In the genomic region with DNA sequence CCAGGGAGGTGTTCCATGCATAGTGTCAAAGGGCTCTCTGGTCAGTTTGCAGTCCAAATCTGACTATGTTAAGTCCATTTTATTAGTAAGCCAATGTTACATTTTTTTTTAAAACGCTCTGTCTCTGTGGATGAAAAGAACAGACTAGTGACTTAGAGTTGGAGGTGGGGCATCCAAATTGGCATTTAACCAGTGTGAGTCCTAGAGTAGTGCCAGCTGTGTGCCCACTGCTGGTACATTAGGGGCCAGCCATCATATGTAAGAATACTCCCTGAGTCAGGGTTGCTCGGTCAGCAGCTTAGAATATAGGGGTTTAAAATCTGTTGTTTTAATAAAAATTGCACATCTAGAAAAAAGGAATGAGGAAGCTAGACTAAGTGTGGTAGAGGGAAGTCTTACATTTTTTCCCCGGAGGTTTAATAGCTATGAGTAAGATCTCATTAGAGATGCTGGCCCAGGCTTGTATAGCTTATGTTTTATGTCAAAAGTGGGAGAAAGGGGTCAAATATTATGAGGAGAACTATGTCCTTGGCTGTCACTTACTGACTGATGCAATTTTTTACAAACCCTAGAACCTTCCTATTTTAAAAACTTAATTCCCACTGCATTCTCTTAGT, we compare ENCODE assay signal across 19 cellular contexts.
DNase-seq lines count a peak whose midpoint lies in the region; ATAC-seq and TF ChIP-seq lines count a peak whose summit lies in the region.
"Had no signal": no experiment of that assay in that cellular context is flagged by ENCODE, and none has a peak within 500 bp of the region (broad histone marks: within the 10 kb centered on the region; RNA-seq: fewer than 3 reads in every experiment).

No MANE protein-coding gene starts in this region.

- H3K4me3 ChIP-seq in AG09309 (ENCODE audit: control insufficient read depth, low read depth, low read length): no peak overlapping the region
- H3K4me3 ChIP-seq: BLaER1 had no signal

- peaks cover 39% of the 10 kb centered on the region for H3K36me3 Mint-ChIP-seq in WTC11
- H3K36me3 Mint-ChIP-seq in T-helper 2 cell treated with Interferon-gamma antibody and Interleukin-4, amounts not matched to agents 5 μg/mL and 100 μg/mL, for 36 hours (ENCODE audit: low read depth): peaks cover 15% of the 10 kb centered on the region

- POLR2A ChIA-PET in WTC11 (lab: Charles Lee): no interaction called here

- peaks cover 51% of the 10 kb centered on the region for H3K4me1 Mint-ChIP-seq in WTC11
- no peaks in the 10 kb centered on the region for H3K4me1 Mint-ChIP-seq in T-helper 2 cell treated with Interferon-gamma antibody and Interleukin-4, amounts not matched to agents 5 μg/mL and 100 μg/mL, for 36 hours (ENCODE audit: low read depth)

- H3K4me3 Mint-ChIP-seq in WTC11: no peak overlapping the region
- H3K4me3 Mint-ChIP-seq in T-helper 2 cell treated with Interferon-gamma antibody and Interleukin-4, amounts not matched to agents 5 μg/mL and 100 μg/mL, for 36 hours: no peak overlapping the region
- H3K4me3 Mint-ChIP-seq: activated CD8-positive, alpha-beta T cell treated with anti-CD3 and anti-CD28 coated beads, Interleukin-2, amount 10 ng/mL, durations not matched to agents 7 days and 5 days had no signal

- TF ChIP-seq CTCF in AG09309 (IDR thresholded peaks at IDR 0.05; ENCODE audit: control insufficient read depth, insufficient read depth, low read depth, low read length, missing control alignments) (no peak), WTC11 (IDR thresholded peaks at IDR 0.05) (no peak)

- H3K9me3 Mint-ChIP-seq in WTC11: peaks cover 3% of the 10 kb centered on the region; the same call in 1 of the 2 replicates
- H3K9me3 Mint-ChIP-seq in T-helper 2 cell treated with Interferon-gamma antibody and Interleukin-4, amounts not matched to agents 5 μg/mL and 100 μg/mL, for 36 hours: peaks cover 17% of the 10 kb centered on the region

- ATAC-seq in WTC11 (no peak), GM21515 (IDR thresholded peaks at IDR 0.05; ENCODE audit: unreplicated experiment) (no peak)
- ATAC-seq: activated CD8-positive, alpha-beta T cell treated with anti-CD3 and anti-CD28 coated beads, Interleukin-2, amount 10 ng/mL, durations not matched to agents 7 days and 5 days had no signal

- no peaks in the 10 kb centered on the region for H3K27me3 Mint-ChIP-seq in WTC11 (ENCODE audit: low read depth)
- H3K27me3 Mint-ChIP-seq in T-helper 2 cell treated with Interferon-gamma antibody and Interleukin-4, amounts not matched to agents 5 μg/mL and 100 μg/mL, for 36 hours (ENCODE audit: low read depth): no peaks in the 10 kb centered on the region

- DNase-seq in AG09309 (ENCODE audit: low read depth) (peak; percentile 64), HCEC 1CT (peak; percentile 23), WTC11 (ENCODE audit: low spot score) (no peak), hepatic stellate cell (ENCODE audit: low spot score) (peak; percentile 73), germinal center (ENCODE audit: low spot score) (no peak), NK-92 (lab: John Stamatoyannopoulos, UW; ENCODE audit: unreplicated experiment) (no peak)
- DNase-seq in T-helper 2 cell treated with Interferon-gamma antibody and Interleukin-4, amounts not matched to agents 5 μg/mL and 100 μg/mL, for 36 hours (ENCODE audit: low spot score): no peak
- DNase-seq: activated CD8-positive, alpha-beta T cell treated with anti-CD3 and anti-CD28 coated beads, Interleukin-2, amount 10 ng/mL, durations not matched to agents 7 days and 5 days; activated gamma-delta T cell treated with Interleukin-2 at 50 U/mL for 16 hours; DMS79; effector memory CD4-positive, alpha-beta T cell; glutamatergic neuron; KG1; NCI-H187 treated with DMSO at 0.1 percent for 48 hours; NCI-H526 treated with DMSO at 0.1 percent for 48 hours; SHP77; trophoblast cell had no signal

- H3K27ac Mint-ChIP-seq in WTC11: peak overlapping the region; percentile 25
- no peak overlapping the region for H3K27ac Mint-ChIP-seq in T-helper 2 cell treated with Interferon-gamma antibody and Interleukin-4, amounts not matched to agents 5 μg/mL and 100 μg/mL, for 36 hours
- H3K27ac Mint-ChIP-seq: activated CD8-positive, alpha-beta T cell treated with anti-CD3 and anti-CD28 coated beads, Interleukin-2, amount 10 ng/mL, durations not matched to agents 7 days and 5 days had no signal

- CTCF ChIA-PET in WTC11 (lab: Charles Lee): interaction anchor here (0.9 to 2.3 kb wide), 3 partner anchors 124 to 309 kb away, joined by 3 to 6 read pairs (median 5); no protein-coding TSS in a partner anchor

TF ChIP-seq in WTC11, 78 proteins besides CTCF, POLR2A, EP300 and RAD21 (continues in another document):
- no peak for TF ChIP-seq ZNF423 (CRISPR knock-in tag; IDR thresholded peaks at IDR 0.05)
- TF ChIP-seq NR3C1 (CRISPR knock-in tag; conservative IDR thresholded peaks at IDR 0.05; ENCODE audit: low read depth): no peak
- TF ChIP-seq, protein P1, sequence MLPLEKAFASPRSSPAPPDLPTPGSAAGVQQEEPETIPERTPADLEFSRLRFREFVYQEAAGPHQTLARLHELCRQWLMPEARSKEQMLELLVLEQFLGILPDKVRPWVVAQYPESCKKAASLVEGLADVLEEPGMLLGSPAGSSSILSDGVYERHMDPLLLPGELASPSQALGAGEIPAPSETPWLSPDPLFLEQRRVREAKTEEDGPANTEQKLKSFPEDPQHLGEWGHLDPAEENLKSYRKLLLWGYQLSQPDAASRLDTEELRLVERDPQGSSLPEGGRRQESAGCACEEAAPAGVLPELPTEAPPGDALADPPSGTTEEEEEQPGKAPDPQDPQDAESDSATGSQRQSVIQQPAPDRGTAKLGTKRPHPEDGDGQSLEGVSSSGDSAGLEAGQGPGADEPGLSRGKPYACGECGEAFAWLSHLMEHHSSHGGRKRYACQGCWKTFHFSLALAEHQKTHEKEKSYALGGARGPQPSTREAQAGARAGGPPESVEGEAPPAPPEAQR (CRISPR knock-in tag; IDR thresholded peaks at IDR 0.05): no peak
- TF ChIP-seq, protein P2, sequence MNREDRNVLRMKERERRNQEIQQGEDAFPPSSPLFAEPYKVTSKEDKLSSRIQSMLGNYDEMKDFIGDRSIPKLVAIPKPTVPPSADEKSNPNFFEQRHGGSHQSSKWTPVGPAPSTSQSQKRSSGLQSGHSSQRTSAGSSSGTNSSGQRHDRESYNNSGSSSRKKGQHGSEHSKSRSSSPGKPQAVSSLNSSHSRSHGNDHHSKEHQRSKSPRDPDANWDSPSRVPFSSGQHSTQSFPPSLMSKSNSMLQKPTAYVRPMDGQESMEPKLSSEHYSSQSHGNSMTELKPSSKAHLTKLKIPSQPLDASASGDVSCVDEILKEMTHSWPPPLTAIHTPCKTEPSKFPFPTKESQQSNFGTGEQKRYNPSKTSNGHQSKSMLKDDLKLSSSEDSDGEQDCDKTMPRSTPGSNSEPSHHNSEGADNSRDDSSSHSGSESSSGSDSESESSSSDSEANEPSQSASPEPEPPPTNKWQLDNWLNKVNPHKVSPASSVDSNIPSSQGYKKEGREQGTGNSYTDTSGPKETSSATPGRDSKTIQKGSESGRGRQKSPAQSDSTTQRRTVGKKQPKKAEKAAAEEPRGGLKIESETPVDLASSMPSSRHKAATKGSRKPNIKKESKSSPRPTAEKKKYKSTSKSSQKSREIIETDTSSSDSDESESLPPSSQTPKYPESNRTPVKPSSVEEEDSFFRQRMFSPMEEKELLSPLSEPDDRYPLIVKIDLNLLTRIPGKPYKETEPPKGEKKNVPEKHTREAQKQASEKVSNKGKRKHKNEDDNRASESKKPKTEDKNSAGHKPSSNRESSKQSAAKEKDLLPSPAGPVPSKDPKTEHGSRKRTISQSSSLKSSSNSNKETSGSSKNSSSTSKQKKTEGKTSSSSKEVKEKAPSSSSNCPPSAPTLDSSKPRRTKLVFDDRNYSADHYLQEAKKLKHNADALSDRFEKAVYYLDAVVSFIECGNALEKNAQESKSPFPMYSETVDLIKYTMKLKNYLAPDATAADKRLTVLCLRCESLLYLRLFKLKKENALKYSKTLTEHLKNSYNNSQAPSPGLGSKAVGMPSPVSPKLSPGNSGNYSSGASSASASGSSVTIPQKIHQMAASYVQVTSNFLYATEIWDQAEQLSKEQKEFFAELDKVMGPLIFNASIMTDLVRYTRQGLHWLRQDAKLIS (CRISPR knock-in tag; IDR thresholded peaks at IDR 0.05; ENCODE audit: borderline replicate concordance): no peak
- no peak for TF ChIP-seq ZBTB21 (CRISPR knock-in tag; IDR thresholded peaks at IDR 0.05; ENCODE audit: borderline replicate concordance)
- no peak for TF ChIP-seq JAZF1 (CRISPR knock-in tag; IDR thresholded peaks at IDR 0.05)
- TF ChIP-seq, protein P3, sequence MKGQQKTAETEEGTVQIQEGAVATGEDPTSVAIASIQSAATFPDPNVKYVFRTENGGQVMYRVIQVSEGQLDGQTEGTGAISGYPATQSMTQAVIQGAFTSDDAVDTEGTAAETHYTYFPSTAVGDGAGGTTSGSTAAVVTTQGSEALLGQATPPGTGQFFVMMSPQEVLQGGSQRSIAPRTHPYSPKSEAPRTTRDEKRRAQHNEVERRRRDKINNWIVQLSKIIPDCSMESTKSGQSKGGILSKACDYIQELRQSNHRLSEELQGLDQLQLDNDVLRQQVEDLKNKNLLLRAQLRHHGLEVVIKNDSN (CRISPR knock-in tag; IDR thresholded peaks at IDR 0.05): no peak
- TF ChIP-seq, protein P4, sequence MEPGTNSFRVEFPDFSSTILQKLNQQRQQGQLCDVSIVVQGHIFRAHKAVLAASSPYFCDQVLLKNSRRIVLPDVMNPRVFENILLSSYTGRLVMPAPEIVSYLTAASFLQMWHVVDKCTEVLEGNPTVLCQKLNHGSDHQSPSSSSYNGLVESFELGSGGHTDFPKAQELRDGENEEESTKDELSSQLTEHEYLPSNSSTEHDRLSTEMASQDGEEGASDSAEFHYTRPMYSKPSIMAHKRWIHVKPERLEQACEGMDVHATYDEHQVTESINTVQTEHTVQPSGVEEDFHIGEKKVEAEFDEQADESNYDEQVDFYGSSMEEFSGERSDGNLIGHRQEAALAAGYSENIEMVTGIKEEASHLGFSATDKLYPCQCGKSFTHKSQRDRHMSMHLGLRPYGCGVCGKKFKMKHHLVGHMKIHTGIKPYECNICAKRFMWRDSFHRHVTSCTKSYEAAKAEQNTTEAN (CRISPR knock-in tag; IDR thresholded peaks at IDR 0.05): no peak
- no peak for TF ChIP-seq FOXK1 (CRISPR knock-in tag; IDR thresholded peaks at IDR 0.05)

Comparison
In these comparisons a context has a peak if more than half of its experiments do, and no peak if none do; other contexts are left out.
1. DNase-seq: peak in AG09309 (single experiment), HCEC 1CT (single experiment) and hepatic stellate cell (single experiment); none in WTC11 (single experiment), germinal center (single experiment), T-helper 2 cell treated with Interferon-gamma antibody and Interleukin-4, amounts not matched to agents 5 μg/mL and 100 μg/mL, for 36 hours (single experiment) and NK-92 (single experiment).